In genomic region chr16:87868254-87869029, GRCh38 we compare ENCODE assay signal across 8 cellular contexts. TPM values are rescaled to one million over a fixed set of nuclear protein-coding genes. Genes with fewer than 3 reads are reported as not detected.
DNase-seq lines count a peak whose midpoint lies in the region; TF ChIP-seq lines count a peak whose summit lies in the region.
"Not testable (repeated sequence)": the region's sequence is repeated elsewhere in the genome, so short reads cannot be mapped to it uniquely, and the experiment has no call there.

No MANE protein-coding gene starts in this region.

- H3K4me3 ChIP-seq in epithelial cell of esophagus (ENCODE audit: low read length), result peak overlapping the region; percentile 59

- peaks cover 50% of the 10 kb centered on the region for H3K4me1 Mint-ChIP-seq in activated T-helper 2 cell treated with anti-CD3 and anti-CD28 coated beads, Interferon-gamma antibody, Interleukin-2, Interleukin-4, amounts not matched to agents 10 μg/mL and 5 μg/mL and 100 μg/mL, durations not matched to agents 14 hours and 24 hours and 36 hours (ENCODE audit: low read depth)

- intact Hi-C loops in activated T-helper 2 cell treated with anti-CD3 and anti-CD28 coated beads, Interferon-gamma antibody, Interleukin-2, Interleukin-4, amounts not matched to agents 10 μg/mL and 5 μg/mL and 100 μg/mL, durations not matched to agents 14 hours and 24 hours and 36 hours (cut with micrococcal nuclease), result not testable (repeated sequence)

- H3K36me3 Mint-ChIP-seq in activated T-helper 2 cell treated with anti-CD3 and anti-CD28 coated beads, Interferon-gamma antibody, Interleukin-2, Interleukin-4, amounts not matched to agents 10 μg/mL and 5 μg/mL and 100 μg/mL, durations not matched to agents 14 hours and 24 hours and 36 hours (ENCODE audit: low read depth), result peaks cover 49% of the 10 kb centered on the region

- H3K9me3 Mint-ChIP-seq in activated T-helper 2 cell treated with anti-CD3 and anti-CD28 coated beads, Interferon-gamma antibody, Interleukin-2, Interleukin-4, amounts not matched to agents 10 μg/mL and 5 μg/mL and 100 μg/mL, durations not matched to agents 14 hours and 24 hours and 36 hours, result not testable (repeated sequence)

- H3K27ac Mint-ChIP-seq in activated T-helper 2 cell treated with anti-CD3 and anti-CD28 coated beads, Interferon-gamma antibody, Interleukin-2, Interleukin-4, amounts not matched to agents 10 μg/mL and 5 μg/mL and 100 μg/mL, durations not matched to agents 14 hours and 24 hours and 36 hours, result peak overlapping the region; percentile 99

- H3K27me3 Mint-ChIP-seq in activated T-helper 2 cell treated with anti-CD3 and anti-CD28 coated beads, Interferon-gamma antibody, Interleukin-2, Interleukin-4, amounts not matched to agents 10 μg/mL and 5 μg/mL and 100 μg/mL, durations not matched to agents 14 hours and 24 hours and 36 hours (ENCODE audit: low read depth), result not testable (repeated sequence)

- not testable (repeated sequence) for TF ChIP-seq CTCF in GM20000 (IDR thresholded peaks at IDR 0.05; ENCODE audit: extremely low read depth, missing control alignments); epithelial cell of esophagus (IDR thresholded peaks at IDR 0.05; ENCODE audit: insufficient read depth, low read depth, low read length, missing control alignments)

- peak overlapping the region; percentile 98 for H3K4me3 Mint-ChIP-seq in activated T-helper 2 cell treated with anti-CD3 and anti-CD28 coated beads, Interferon-gamma antibody, Interleukin-2, Interleukin-4, amounts not matched to agents 10 μg/mL and 5 μg/mL and 100 μg/mL, durations not matched to agents 14 hours and 24 hours and 36 hours (ENCODE audit: low read depth)

- peak; percentile 31 for DNase-seq in AG20443 (ENCODE audit: low spot score)
- peak; percentile 49 for DNase-seq in GM20000 (ENCODE audit: low spot score)
- DNase-seq in HS-5 (ENCODE audit: low read depth), result peak; percentile 44
- DNase-seq in SIG-M5 treated with dmso at 0.1 percent for 504 hours (lab: John Stamatoyannopoulos, UW; ENCODE audit: unreplicated experiment), result peak; percentile 84
- DNase-seq in activated T-helper 2 cell treated with anti-CD3 and anti-CD28 coated beads, Interferon-gamma antibody, Interleukin-2, Interleukin-4, amounts not matched to agents 10 μg/mL and 5 μg/mL and 100 μg/mL, durations not matched to agents 14 hours and 24 hours and 36 hours (ENCODE audit: low spot score), result peak; percentile 66
- peak; percentile 83 for DNase-seq in epithelial cell of esophagus (ENCODE audit: low read depth)
- peak; percentile 81 to 93 for DNase-seq in lung microvascular endothelial cell (ENCODE audit: low read depth in 2 of 2)
- peak; percentile 76 for DNase-seq in stimulated activated CD4-positive, alpha-beta T cell treated with anti-CD3 and anti-CD28 coated beads, Interleukin-15, amount 100 ng/mL, for 24 hours

RNA-seq across cellular contexts. Expression of gene SLC7A5, which starts 0.9 kb away (rescaled TPM):
- 271 TPM in 2 replicates for total RNA-seq in activated T-helper 2 cell treated with anti-CD3 and anti-CD28 coated beads, Interferon-gamma antibody, Interleukin-2, Interleukin-4, amounts not matched to agents 10 μg/mL and 5 μg/mL and 100 μg/mL, durations not matched to agents 14 hours and 24 hours and 36 hours
- total RNA-seq in lung microvascular endothelial cell, result 2.6 and 9.5 TPM in 2 replicates

Comparison
In these comparisons a context has a peak if more than half of its experiments do, and no peak if none do; other contexts are left out.
1. Peak in every context shown above with its lines: DNase-seq and H3K4me3 ChIP-seq.
2. DNase-seq: peak in every context shown above with its lines; median percentile 87 in lung microvascular endothelial cell; 84 in SIG-M5 treated with dmso at 0.1 percent for 504 hours; 83 in epithelial cell of esophagus; 76 in stimulated activated CD4-positive, alpha-beta T cell treated with anti-CD3 and anti-CD28 coated beads, Interleukin-15, amount 100 ng/mL, for 24 hours; 66 in activated T-helper 2 cell treated with anti-CD3 and anti-CD28 coated beads, Interferon-gamma antibody, Interleukin-2, Interleukin-4, amounts not matched to agents 10 μg/mL and 5 μg/mL and 100 μg/mL, durations not matched to agents 14 hours and 24 hours and 36 hours; 49 in GM20000; 44 in HS-5; 31 in AG20443.
3. RNA of gene SLC7A5, which starts 0.9 kb away (total RNA-seq): 271 TPM in activated T-helper 2 cell treated with anti-CD3 and anti-CD28 coated beads, Interferon-gamma antibody, Interleukin-2, Interleukin-4, amounts not matched to agents 10 μg/mL and 5 μg/mL and 100 μg/mL, durations not matched to agents 14 hours and 24 hours and 36 hours; 2.6 to 9.5 TPM in lung microvascular endothelial cell; every median in the first group is over 10 times any median in the second.